22 cellular contexts compared by ENCODE assay signal in genomic region chr20:2357114-2357513, GRCh38. TPM values are rescaled to one million over a fixed set of nuclear protein-coding genes. Genes with fewer than 3 reads are reported as not detected.
A peak's percentile ranks its signal among the peaks of the same experiment; 100 is the strongest.
DNase-seq lines count a peak whose midpoint lies in the region; ATAC-seq, FAIRE-seq and TF ChIP-seq lines count a peak whose summit lies in the region.
"Had no signal": no experiment of that assay in that cellular context is flagged by ENCODE, and none has a peak within 500 bp of the region (broad histone marks: within the 10 kb centered on the region; RNA-seq: fewer than 3 reads in every experiment).

No MANE protein-coding gene starts in this region.

- WGBS in mammary epithelial cell (ENCODE audit: low coverage, missing lambda C conversion rate), result 68% methylated on average over 2 of the region's 2 CpGs

- H3K27me3 ChIP-seq in mammary epithelial cell (ENCODE audit: insufficient read depth, low read length) (no peaks in the 10 kb centered on the region), bronchial epithelial cell (ENCODE audit: control insufficient read depth, insufficient read depth, low read length) (no peaks in the 10 kb centered on the region), foreskin keratinocyte (no peaks in the 10 kb centered on the region)

- H3K4me1 ChIP-seq in mammary epithelial cell (ENCODE audit: insufficient read depth, low read length) (peaks cover 22% of the 10 kb centered on the region), foreskin keratinocyte (peaks cover 7% of the 10 kb centered on the region)
- H3K4me1 ChIP-seq: A549, Caco-2 had no signal

- H3K4me2 ChIP-seq in mammary epithelial cell (ENCODE audit: insufficient read depth, low read depth, low read length), result peak overlapping the region; percentile 12
- H3K4me2 ChIP-seq: A549 had no signal

- H3K4me3 Mint-ChIP-seq in MCF 10A (ENCODE audit: unreplicated experiment), result no peak overlapping the region
- H3K4me3 Mint-ChIP-seq in activated CD8-positive, alpha-beta T cell treated with anti-CD3 and anti-CD28 coated beads for 36 hours, result no peak overlapping the region
- H3K4me3 Mint-ChIP-seq: CD4-positive, alpha-beta T cell; HFFc6 had no signal

- FAIRE-seq in bronchial epithelial cell (lab: Jason Lieb, UNC), result peak; percentile 43
- FAIRE-seq: A549, D721Med, HTR-8/SVneo had no signal

- POLR2A ChIA-PET in MCF 10A (lab: Yijun Ruan, JAX), result interaction anchor here (0.7 kb wide), 2 partner anchors 93 to 254 kb away, joined by 3 to 5 read pairs; no protein-coding TSS in a partner anchor
- POLR2A ChIA-PET in activated CD8-positive, alpha-beta T cell treated with anti-CD3 and anti-CD28 coated beads for 36 hours (lab: Charles Lee), result no interaction called here

- CTCF ChIA-PET in mammary epithelial cell (lab: Charles Lee; ENCODE audit: low non-redundant PET), result interaction anchor here (0.6 kb wide), 1 partner anchor 555 kb away, joined by 4 read pairs; no protein-coding TSS in a partner anchor
- CTCF ChIA-PET in MCF 10A (lab: Yijun Ruan, JAX), result interaction anchor here (1.1 to 2.9 kb wide), 2 partner anchors 96 to 121 kb away, joined by 3 to 22 read pairs; no protein-coding TSS in a partner anchor
- CTCF ChIA-PET in activated CD8-positive, alpha-beta T cell treated with anti-CD3 and anti-CD28 coated beads for 36 hours (lab: Charles Lee), result interaction anchor here (1.0 to 2.5 kb wide), 4 partner anchors 15 to 95 kb away, joined by 3 to 13 read pairs (median 4); no protein-coding TSS in a partner anchor

- DNase-seq in mammary epithelial cell (peak; percentile 73), MCF 10A (ENCODE audit: unreplicated experiment) (no peak), bronchial epithelial cell (ENCODE audit: low read depth) (peak; percentile 88), foreskin keratinocyte (peak in 1 of 2 donors; percentile 85), G401 (ENCODE audit: low spot score) (no peak)
- DNase-seq in activated CD8-positive, alpha-beta T cell treated with anti-CD3 and anti-CD28 coated beads for 36 hours, result no peak
- DNase-seq: AML-193; Caco-2; CD4-positive, alpha-beta T cell; GF-D8; GOT3; H7; HFFc6; IMR-90 had no signal

- no peaks in the 10 kb centered on the region for H3K36me3 Mint-ChIP-seq in MCF 10A (ENCODE audit: insufficient read depth, unreplicated experiment)
- H3K36me3 Mint-ChIP-seq in activated CD8-positive, alpha-beta T cell treated with anti-CD3 and anti-CD28 coated beads for 36 hours (ENCODE audit: low read depth), result no peaks in the 10 kb centered on the region

- H3K27ac ChIP-seq in mammary epithelial cell (ENCODE audit: insufficient read depth, low read depth, low read length), result peak overlapping the region; percentile 82
- no peak overlapping the region for H3K27ac ChIP-seq in foreskin keratinocyte
- H3K27ac ChIP-seq: 22Rv1, A549, C4-2B had no signal

- no peak for TF ChIP-seq CTCF in mammary epithelial cell (conservative IDR thresholded peaks at IDR 0.05 in 1 of 2, IDR thresholded peaks at IDR 0.05 in 1 of 2; ENCODE audit: extremely low read depth in 1 of 2, insufficient read depth in 1 of 2, low read depth in 1 of 2, low read length in 2 of 2)
- no peak for TF ChIP-seq CTCF in MCF 10A (IDR thresholded peaks at IDR 0.05; ENCODE audit: unreplicated experiment)
- TF ChIP-seq CTCF in bronchial epithelial cell (IDR thresholded peaks at IDR 0.05; ENCODE audit: insufficient read depth, low read length, severe bottlenecking), result no peak
- no peak for TF ChIP-seq CTCF in foreskin keratinocyte (conservative IDR thresholded peaks at IDR 0.05)
- TF ChIP-seq CTCF in activated CD8-positive, alpha-beta T cell treated with anti-CD3 and anti-CD28 coated beads for 36 hours (IDR thresholded peaks at IDR 0.05), result no peak

- intact Hi-C loops in mammary epithelial cell (cut with micrococcal nuclease) (no loop called here), MCF 10A (cut with micrococcal nuclease) (no loop called here)
- intact Hi-C loops in activated CD8-positive, alpha-beta T cell treated with anti-CD3 and anti-CD28 coated beads for 36 hours (cut with micrococcal nuclease), result no loop called here

- BruUV-seq in mammary epithelial cell (replicated peaks; lab: Mats Ljungman, UMichigan) (no TSS peak), MCF 10A (replicated peaks; lab: Mats Ljungman, UMichigan) (no TSS peak)

- H3K9me3 Mint-ChIP-seq in MCF 10A (ENCODE audit: unreplicated experiment), result peaks cover 10% of the 10 kb centered on the region
- H3K9me3 Mint-ChIP-seq in activated CD8-positive, alpha-beta T cell treated with anti-CD3 and anti-CD28 coated beads for 36 hours, result peaks cover 20% of the 10 kb centered on the region

- ATAC-seq in foreskin keratinocyte, result peak; percentile 57
- no peak for ATAC-seq in activated CD8-positive, alpha-beta T cell treated with anti-CD3 and anti-CD28 coated beads for 36 hours
- no peak for ATAC-seq in HG02970 (IDR thresholded peaks at IDR 0.05; ENCODE audit: low FRiP score, unreplicated experiment)
- ATAC-seq: HCT116 had no signal

- no peaks in the 10 kb centered on the region for H3K27me3 Mint-ChIP-seq in MCF 10A (ENCODE audit: insufficient read depth, unreplicated experiment)
- H3K27me3 Mint-ChIP-seq in activated CD8-positive, alpha-beta T cell treated with anti-CD3 and anti-CD28 coated beads for 36 hours, result peaks cover 12% of the 10 kb centered on the region

- H3K36me3 ChIP-seq in mammary epithelial cell (ENCODE audit: insufficient read depth, low read length) (no peaks in the 10 kb centered on the region), bronchial epithelial cell (ENCODE audit: control insufficient read depth, insufficient read depth, low read length) (no peaks in the 10 kb centered on the region)

- H3K27ac Mint-ChIP-seq in MCF 10A (ENCODE audit: low read depth, unreplicated experiment), result no peak overlapping the region
- H3K27ac Mint-ChIP-seq in activated CD8-positive, alpha-beta T cell treated with anti-CD3 and anti-CD28 coated beads for 36 hours, result no peak overlapping the region
- H3K27ac Mint-ChIP-seq: CD4-positive, alpha-beta T cell; HFFc6 had no signal

- dilution Hi-C loops in mammary epithelial cell (cut with HindIII; ENCODE audit: low sequenced_read_pairs), result no loop called here

- H2AFZ ChIP-seq in mammary epithelial cell (ENCODE audit: low read depth, low read length), result peak overlapping the region; percentile 43

- H4K20me1 ChIP-seq in mammary epithelial cell (ENCODE audit: insufficient read depth, low read length), result no peaks in the 10 kb centered on the region

- no peaks in the 10 kb centered on the region for H3K9me3 ChIP-seq in mammary epithelial cell (replicated peaks; ENCODE audit: insufficient read depth, low read length)
- H3K9me3 ChIP-seq: Caco-2 had no signal

- H3K4me3 ChIP-seq in mammary epithelial cell (replicated peaks in 1 of 3; ENCODE audit: insufficient read depth in 1 of 3, low read depth in 2 of 3, low read length in 3 of 3) (no peak overlapping the region), bronchial epithelial cell (ENCODE audit: low read depth, low read length) (no peak overlapping the region)
- H3K4me3 ChIP-seq: A549 had no signal

- H3K9ac ChIP-seq in mammary epithelial cell (ENCODE audit: insufficient read depth, low read length), result peak overlapping the region; percentile 44

- in situ Hi-C loops in mammary epithelial cell (cut with MboI; ENCODE audit: low sequenced_read_pairs in 2 of 2) (no loop called here), G401 (cut with HindIII; ENCODE audit: low sequenced_read_pairs) (no loop called here)

- H3K79me2 ChIP-seq in mammary epithelial cell (ENCODE audit: insufficient read depth, low read length), result no peaks in the 10 kb centered on the region

- peaks cover 12% of the 10 kb centered on the region for H3K4me1 Mint-ChIP-seq in MCF 10A (ENCODE audit: insufficient read depth, unreplicated experiment)
- no peaks in the 10 kb centered on the region for H3K4me1 Mint-ChIP-seq in activated CD8-positive, alpha-beta T cell treated with anti-CD3 and anti-CD28 coated beads for 36 hours (ENCODE audit: low read depth)

RNA-seq across cellular contexts. Expression of gene TGM6, which starts 23.6 kb away (rescaled TPM):
- total RNA-seq in mammary epithelial cell (not detected), MCF 10A (2022) (not detected in 2 replicates), bronchial epithelial cell (not detected in 2 replicates), foreskin keratinocyte (not detected in 2 replicates)
- polyA plus RNA-seq in mammary epithelial cell (not detected), foreskin keratinocyte (not detected in 2 replicates)
- polyA minus RNA-seq in mammary epithelial cell, result not detected
- total RNA-seq in G401 (2014; rRNA removed; shearing (Covaris generic)), result not detected in 2 replicates
- total RNA-seq in activated CD8-positive, alpha-beta T cell treated with anti-CD3 and anti-CD28 coated beads for 36 hours, result not detected
- total RNA-seq: Caco-2; CD4-positive, alpha-beta T cell; H7; HFFc6; IMR-90 had no signal
- polyA plus RNA-seq: A549, BJ, IMR-90 had no signal

Comparison
In these comparisons a context has a peak if more than half of its experiments do, and no peak if none do; other contexts are left out.
1. DNase-seq: peak in mammary epithelial cell (single experiment) and bronchial epithelial cell (single experiment); none in MCF 10A (single experiment), G401 (single experiment) and activated CD8-positive, alpha-beta T cell treated with anti-CD3 and anti-CD28 coated beads for 36 hours (single experiment).